ENCODE assay signal across 12 cellular contexts in the genomic region with DNA sequence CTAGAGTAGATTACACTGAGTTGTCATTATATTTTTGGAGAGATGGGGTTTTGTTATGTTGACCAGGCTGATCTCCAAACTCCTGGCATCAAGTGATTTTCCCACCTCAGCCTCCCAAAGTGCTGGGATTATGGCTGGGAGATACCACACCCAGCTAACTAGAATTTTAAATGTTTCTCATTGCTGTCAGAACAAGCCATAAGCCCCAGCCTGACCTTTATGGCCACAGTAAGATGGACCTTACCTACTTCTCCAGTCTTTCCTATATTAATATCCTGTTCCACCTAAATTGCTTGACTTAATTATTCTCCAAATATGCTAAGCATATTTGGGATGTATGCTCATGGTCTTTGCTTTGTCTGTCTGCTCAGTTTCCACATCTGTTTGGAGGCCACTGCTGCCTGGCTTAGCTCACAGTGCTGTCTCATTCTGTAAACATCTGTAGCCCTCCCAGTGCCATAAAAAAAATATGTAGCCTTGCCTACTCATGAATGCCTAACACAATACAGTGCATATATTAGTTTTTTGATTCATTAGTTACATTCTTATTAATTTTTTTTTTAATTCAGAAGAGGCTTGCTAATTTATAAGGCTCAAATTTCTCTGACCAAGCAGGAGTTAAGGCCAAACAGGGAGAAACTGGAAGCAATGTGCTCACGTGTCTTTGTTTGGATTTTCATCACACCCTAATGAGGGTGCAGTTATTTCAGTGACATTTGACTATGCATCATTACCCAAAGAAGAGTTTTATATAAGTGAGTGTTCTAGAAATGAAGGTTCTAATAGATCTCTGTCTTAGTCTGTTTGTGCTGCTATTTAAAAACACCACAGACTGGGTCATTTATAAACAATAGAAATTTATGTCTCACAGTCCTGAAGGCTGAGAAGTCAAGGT. TPM values are rescaled to one million over a fixed set of nuclear protein-coding genes. Genes with fewer than 3 reads are reported as not detected.
DNase-seq lines count a peak whose midpoint lies in the region; ATAC-seq and TF ChIP-seq lines count a peak whose summit lies in the region.
"Had no signal": no experiment of that assay in that cellular context is flagged by ENCODE, and none has a peak within 500 bp of the region (broad histone marks: within the 10 kb centered on the region; RNA-seq: fewer than 3 reads in every experiment).

No MANE protein-coding gene starts in this region.

- no peak overlapping the region for H3K4me3 ChIP-seq in astrocyte of the cerebellum (ENCODE audit: low read depth, low read length)
- H3K4me3 ChIP-seq in uterus: no peak overlapping the region

- TF ChIP-seq CTCF in astrocyte of the cerebellum (IDR thresholded peaks at IDR 0.05; ENCODE audit: low read depth, low read length, missing control alignments) (no peak), uterus (IDR thresholded peaks at IDR 0.05) (no peak)

- no peak for TF ChIP-seq POLR2A in uterus (IDR thresholded peaks at IDR 0.05)

- no peaks in the 10 kb centered on the region for H3K27me3 ChIP-seq in uterus

- H3K27ac Mint-ChIP-seq in activated naive CD4-positive, alpha-beta T cell treated with anti-CD3 and anti-CD28 coated beads, Interleukin-2, amount 50 U/mL, for 24 hours: peak overlapping the region; percentile 86
- H3K27ac Mint-ChIP-seq in activated naive CD4-positive, alpha-beta T cell treated with anti-CD3 and anti-CD28 coated beads for 36 hours: no peak overlapping the region
- H3K27ac Mint-ChIP-seq: progenitor cell of endocrine pancreas had no signal

- CTCF ChIA-PET in activated naive CD4-positive, alpha-beta T cell treated with anti-CD3 and anti-CD28 coated beads for 36 hours (lab: Charles Lee): no interaction called here

- no peaks in the 10 kb centered on the region for H3K4me1 ChIP-seq in uterus

- H3K36me3 Mint-ChIP-seq in activated naive CD4-positive, alpha-beta T cell treated with anti-CD3 and anti-CD28 coated beads, Interleukin-2, amount 50 U/mL, for 24 hours: peaks cover 7% of the 10 kb centered on the region
- peaks cover 10% of the 10 kb centered on the region for H3K36me3 Mint-ChIP-seq in activated naive CD4-positive, alpha-beta T cell treated with anti-CD3 and anti-CD28 coated beads for 36 hours (ENCODE audit: low read depth)

- peak overlapping the region; percentile 49 to 78 for H3K27ac ChIP-seq in uterus
- H3K27ac ChIP-seq: C4-2B had no signal

- intact Hi-C loops in activated naive CD4-positive, alpha-beta T cell treated with anti-CD3 and anti-CD28 coated beads for 36 hours (cut with micrococcal nuclease): no loop called here
- intact Hi-C loops in left colon (cut with DNase I, micrococcal nuclease): no loop called here
- intact Hi-C loops in uterus (cut with DNase I; ENCODE audit: low total_unique reads): no loop called here

- in situ Hi-C loops in astrocyte of the cerebellum (cut with HindIII; ENCODE audit: low sequenced_read_pairs): no loop called here

- H3K27me3 Mint-ChIP-seq in activated naive CD4-positive, alpha-beta T cell treated with anti-CD3 and anti-CD28 coated beads, Interleukin-2, amount 50 U/mL, for 24 hours: no peaks in the 10 kb centered on the region
- H3K27me3 Mint-ChIP-seq in activated naive CD4-positive, alpha-beta T cell treated with anti-CD3 and anti-CD28 coated beads for 36 hours (ENCODE audit: low read depth): no peaks in the 10 kb centered on the region
- H3K27me3 Mint-ChIP-seq: progenitor cell of endocrine pancreas had no signal

- no peaks in the 10 kb centered on the region for H3K36me3 ChIP-seq in uterus

- no peak overlapping the region for H3K4me3 Mint-ChIP-seq in activated naive CD4-positive, alpha-beta T cell treated with anti-CD3 and anti-CD28 coated beads, Interleukin-2, amount 50 U/mL, for 24 hours
- no peak overlapping the region for H3K4me3 Mint-ChIP-seq in activated naive CD4-positive, alpha-beta T cell treated with anti-CD3 and anti-CD28 coated beads for 36 hours

- H3K9me3 ChIP-seq in uterus: no peaks in the 10 kb centered on the region

- DNase-seq in activated naive CD4-positive, alpha-beta T cell treated with anti-CD3 and anti-CD28 coated beads for 36 hours: no peak
- DNase-seq in astrocyte of the cerebellum (ENCODE audit: low read depth): peak; percentile 15
- no peak for DNase-seq in left colon
- peak in 1 of 2 donors; percentile 36 for DNase-seq in uterus
- no peak for DNase-seq in midbrain (lab: John Stamatoyannopoulos, UW)
- DNase-seq: activated effector memory CD4-positive, alpha-beta T cell treated with Interleukin-2 at 50 U/mL for 16 hours; NCI-H1105 had no signal

- peaks cover 40% of the 10 kb centered on the region for H3K4me1 Mint-ChIP-seq in activated naive CD4-positive, alpha-beta T cell treated with anti-CD3 and anti-CD28 coated beads, Interleukin-2, amount 50 U/mL, for 24 hours
- peaks cover 30% of the 10 kb centered on the region for H3K4me1 Mint-ChIP-seq in activated naive CD4-positive, alpha-beta T cell treated with anti-CD3 and anti-CD28 coated beads for 36 hours (ENCODE audit: low read depth)

- no peaks in the 10 kb centered on the region for H3K9me3 Mint-ChIP-seq in activated naive CD4-positive, alpha-beta T cell treated with anti-CD3 and anti-CD28 coated beads, Interleukin-2, amount 50 U/mL, for 24 hours
- peaks cover 5% of the 10 kb centered on the region for H3K9me3 Mint-ChIP-seq in activated naive CD4-positive, alpha-beta T cell treated with anti-CD3 and anti-CD28 coated beads for 36 hours

- ATAC-seq in left colon: peak; percentile 45
- no peak for ATAC-seq in HG03280 (IDR thresholded peaks at IDR 0.05; ENCODE audit: unreplicated experiment)
- ATAC-seq in GM21529 (IDR thresholded peaks at IDR 0.05; ENCODE audit: unreplicated experiment): no peak

RNA-seq across cellular contexts. Expression of a gene that starts 45.3 kb away (rescaled TPM):
- total RNA-seq in activated naive CD4-positive, alpha-beta T cell treated with anti-CD3 and anti-CD28 coated beads for 36 hours: 10 to 100 TPM; 31.5 to 38.8 TPM
- total RNA-seq in left colon (10 to 100 TPM; 35.2 to 50.7 TPM), uterus (10 to 100 TPM; 20.0 to 94.5 (median 78.8) TPM)
